In genomic region chr12:120228291-120229070, GRCh38 we compare ENCODE assay signal across 8 cellular contexts. TPM values are rescaled to one million over a fixed set of nuclear protein-coding genes. Genes with fewer than 3 reads are reported as not detected.
A peak's percentile ranks its signal among the peaks of the same experiment; 100 is the strongest.
DNase-seq lines count a peak whose midpoint lies in the region; ATAC-seq and TF ChIP-seq lines count a peak whose summit lies in the region.

No MANE protein-coding gene starts in this region.

- H2AK5ac ChIP-seq in IMR-90 (ENCODE audit: low read depth, low read length) = peak overlapping the region; percentile 89

- intact Hi-C loops in IMR-90 (cut with micrococcal nuclease) = loop anchor here (1.0 kb wide), 2 partner anchors 37 to 63 kb away; partner anchors contain the start of genes PXN and RNU4-2

- H2AFZ ChIP-seq in IMR-90 (replicated peaks; ENCODE audit: low read length, poor library complexity) (peak overlapping the region; percentile 73), OCI-LY1 (ENCODE audit: low read length) (no peak overlapping the region)

- in situ Hi-C loops in IMR-90 (cut with MboI; ENCODE audit: low sequenced_read_pairs) = loop anchor here (5.0 kb wide), 1 partner anchor 34 kb away; no protein-coding TSS in a partner anchor

- H3K79me2 ChIP-seq in OCI-LY1 (ENCODE audit: insufficient read depth, low read length) = no peaks in the 10 kb centered on the region

- H3K4me3 ChIP-seq in BLaER1 = no peak overlapping the region
- no peak overlapping the region for H3K4me3 ChIP-seq in IMR-90 (ENCODE audit: insufficient read depth, low read depth, low read length)
- H3K4me3 ChIP-seq in OCI-LY1 (ENCODE audit: low read depth, low read length, poor library complexity, severe bottlenecking) = no peak overlapping the region
- peak overlapping the region; percentile 13 for H3K4me3 ChIP-seq in epithelial cell of proximal tubule (ENCODE audit: low read depth, low read length)

- 0 out of 2 replicates have a peak, but pooled peaks cover 3% of the 10 kb centered on the region for H3F3A ChIP-seq in OCI-LY1 (ENCODE audit: insufficient read depth, low read length)

- peak overlapping the region; percentile 75 for H2BK20ac ChIP-seq in IMR-90 (ENCODE audit: low read depth, low read length)

- peaks cover 15% of the 10 kb centered on the region for H3K9me1 ChIP-seq in IMR-90 (ENCODE audit: insufficient read depth, low read length)

- peak; percentile 70 for ATAC-seq in GM19438 (IDR thresholded peaks at IDR 0.05; ENCODE audit: low read depth, unreplicated experiment)
- ATAC-seq in IMR-90 (ENCODE audit: low read depth) = peak; percentile 45

- TF ChIP-seq POLR2A in IMR-90 (IDR thresholded peaks at IDR 0.05; ENCODE audit: low read depth, low read length) = peak; percentile 46; the same call in 1 of the 2 replicates

- H4K5ac ChIP-seq in IMR-90 (ENCODE audit: low read depth, low read length) = 0 out of 2 replicates have a peak overlapping the region, but pooled peaks have one; percentile 15

- peak overlapping the region; percentile 67 to 96; a peak in 2 of 4 replicates for H4K8ac ChIP-seq in IMR-90 (ENCODE audit: low read depth in 2 of 2, low read length in 2 of 2)

- H3K27me3 ChIP-seq in BLaER1 (no peaks in the 10 kb centered on the region), IMR-90 (ENCODE audit: control insufficient read depth, insufficient read depth, low read length) (no peaks in the 10 kb centered on the region), OCI-LY1 (ENCODE audit: insufficient read depth, low read length) (no peaks in the 10 kb centered on the region)

- WGBS in IMR-90 (ENCODE audit: extremely low coverage in 2 of 2, insufficient read length in 1 of 2), 2 experiments = 31% methylated on average over 18 of the region's 23 CpGs; no CpG with 5 or more reads in 1 of the 2 experiments

- H3K79me1 ChIP-seq in IMR-90 (ENCODE audit: low read depth in 1 of 2, low read length in 2 of 2) = peaks cover 6 to 81% of the 10 kb centered on the region in 2 experiments; a peak in 3 of 4 replicates

- DNase-seq in IMR-90 (peak; percentile 79), activated T-cell treated with anti-CD3 and anti-CD28 coated beads for 48 hours (ENCODE audit: low read depth) (peak; percentile 84), epithelial cell of proximal tubule (ENCODE audit: low read depth) (no peak), mucosa of gallbladder (ENCODE audit: low spot score) (peak; percentile 91)
- DNase-seq in stimulated activated CD8-positive, alpha-beta memory T cell treated with anti-CD3 and anti-CD28 coated beads, Interleukin-4, amount 100 ng/mL, for 24 hours (ENCODE audit: low read depth) = peak; percentile 82

- H3K14ac ChIP-seq in IMR-90 (replicated peaks; ENCODE audit: low read depth, low read length) = peak overlapping the region; percentile 99

- peak overlapping the region; percentile 100 for H3K4ac ChIP-seq in IMR-90 (ENCODE audit: low read depth, low read length)

- POLR2A ChIA-PET in IMR-90 (lab: Charles Lee; ENCODE audit: unreplicated experiment) = interaction anchor here (0.5 to 2.8 kb wide), 7 partner anchors 9 to 139 kb away, joined by 3 to 35 read pairs (median 3); partner anchors contain the start of genes PXN, RNU4-1, RNU4-2 and RPLP0

- peak overlapping the region; percentile 100 for H4K91ac ChIP-seq in IMR-90 (ENCODE audit: insufficient read depth, low read depth, low read length)

- H3K27ac ChIP-seq in BLaER1 (peak overlapping the region; percentile 28; the same call in 1 of the 2 replicates), IMR-90 (ENCODE audit: insufficient read depth, low read length) (peak overlapping the region; percentile 93), OCI-LY1 (ENCODE audit: low read depth, low read length, poor library complexity, severe bottlenecking) (no peak overlapping the region)

- H2BK15ac ChIP-seq in IMR-90 (ENCODE audit: low read depth, low read length) = peak overlapping the region; percentile 99; the same call in 2 of the 3 replicates

- H3K4me2 ChIP-seq in BLaER1 (peak overlapping the region; percentile 91), IMR-90 (ENCODE audit: low read depth, low read length) (peak overlapping the region; percentile 40), OCI-LY1 (ENCODE audit: low read length) (no peak overlapping the region; the same call in 1 of the 2 replicates)

- H2BK5ac ChIP-seq in IMR-90 (ENCODE audit: low read depth, low read length, poor library complexity, severe bottlenecking) = peak overlapping the region; percentile 97

- H2BK120ac ChIP-seq in IMR-90 (ENCODE audit: low read depth, low read length) = peak overlapping the region; percentile 100

- no TSS peak for BruUV-seq in IMR-90 (replicated peaks; lab: Mats Ljungman, UMichigan)

- 0 out of 2 replicates have a peak, but pooled peaks cover 4% of the 10 kb centered on the region for H3K36me3 ChIP-seq in BLaER1
- H3K36me3 ChIP-seq in IMR-90 (ENCODE audit: control insufficient read depth, insufficient read depth, low read length) = peaks cover 10% of the 10 kb centered on the region
- H3K36me3 ChIP-seq in OCI-LY1 (ENCODE audit: insufficient read depth, low read length) = no peaks in the 10 kb centered on the region

- TF ChIP-seq CTCF in IMR-90 (conservative IDR thresholded peaks at IDR 0.05; ENCODE audit: low read depth, low read length) (peak; percentile 96), OCI-LY1 (IDR thresholded peaks at IDR 0.05; ENCODE audit: low read length) (peak; percentile 93), epithelial cell of proximal tubule (conservative IDR thresholded peaks at IDR 0.05; ENCODE audit: low read depth, low read length) (peak; percentile 94)

- peak overlapping the region; percentile 100 for H3K23ac ChIP-seq in IMR-90 (ENCODE audit: low read depth, low read length)

- peak overlapping the region; percentile 45; the same call in 1 of the 2 replicates for H3K9ac ChIP-seq in BLaER1
- peak overlapping the region; percentile 62; the same call in 1 of the 2 replicates for H3K9ac ChIP-seq in IMR-90 (ENCODE audit: low read depth, low read length)
- H3K9ac ChIP-seq in OCI-LY1 (ENCODE audit: low read length) = no peak overlapping the region; the same call in 1 of the 2 replicates

- no peak overlapping the region for H3K18ac ChIP-seq in IMR-90 (ENCODE audit: low read depth, low read length)

- H3K9me2 ChIP-seq in OCI-LY1 (ENCODE audit: low read depth, low read length) = no peaks in the 10 kb centered on the region

- no peaks in the 10 kb centered on the region for H3K9me3 ChIP-seq in BLaER1
- no peaks in the 10 kb centered on the region for H3K9me3 ChIP-seq in IMR-90 (ENCODE audit: control insufficient read depth, insufficient read depth, low read length)
- H3K9me3 ChIP-seq in OCI-LY1 (ENCODE audit: low read length) = no peaks in the 10 kb centered on the region

- H3K4me1 ChIP-seq in BLaER1 (peaks cover 90% of the 10 kb centered on the region), IMR-90 (ENCODE audit: control insufficient read depth, insufficient read depth, low read length) (peaks cover 53% of the 10 kb centered on the region), OCI-LY1 (ENCODE audit: insufficient read depth, low read length, severe bottlenecking) (peaks cover 24% of the 10 kb centered on the region)

- CTCF ChIA-PET in IMR-90 (lab: Yijun Ruan, JAX) = interaction anchor here (0.7 to 7.8 kb wide), 13 partner anchors 9 to 70 kb away, joined by 3 to 116 read pairs (median 7); partner anchors contain the start of genes PXN, RNU4-2 and RPLP0

- H3K56ac ChIP-seq in IMR-90 (ENCODE audit: extremely low read depth, insufficient read depth, low read length) = peak overlapping the region; percentile 40

- dilution Hi-C loops in IMR-90 (cut with HindIII; ENCODE audit: low sequenced_read_pairs, unreplicated experiment) = no loop called here

- TF ChIP-seq RAD21 in IMR-90 (IDR thresholded peaks at IDR 0.05; ENCODE audit: low read length) = peak; percentile 98

- peak overlapping the region; percentile 83 for H2AK9ac ChIP-seq in IMR-90 (replicated peaks; ENCODE audit: low read depth, low read length, poor library complexity)

- H4K20me1 ChIP-seq in BLaER1 (peaks cover 14% of the 10 kb centered on the region; the same call in 1 of the 2 replicates), IMR-90 (ENCODE audit: insufficient read depth, low read length) (peaks cover 42% of the 10 kb centered on the region), OCI-LY1 (ENCODE audit: insufficient read depth, low read length) (no peaks in the 10 kb centered on the region)

TF ChIP-seq in IMR-90, 13 proteins besides CTCF, POLR2A, EP300 and RAD21:
- TF ChIP-seq FOS (IDR thresholded peaks at IDR 0.05; ENCODE audit: low read depth, low read length) (no peak), MAZ (IDR thresholded peaks at IDR 0.05; ENCODE audit: borderline replicate concordance, low read depth, low read length) (peak; percentile 48; the same call in 1 of the 2 replicates), MAFK (IDR thresholded peaks at IDR 0.05; ENCODE audit: low read depth, low read length) (peak; percentile 59), RCOR1 (IDR thresholded peaks at IDR 0.05; ENCODE audit: insufficient replicate concordance, low read length) (no peak), SMC3 (IDR thresholded peaks at IDR 0.05; ENCODE audit: low read depth, low read length) (peak; percentile 99), RFX5 (IDR thresholded peaks at IDR 0.05; ENCODE audit: low read depth, low read length) (no peak), MXI1 (IDR thresholded peaks at IDR 0.05; ENCODE audit: borderline replicate concordance, low read depth, low read length) (peak; percentile 75; the same call in 1 of the 2 replicates), CEBPB (IDR thresholded peaks at IDR 0.05; ENCODE audit: low read depth, low read length) (peak; percentile 60)

RNA-seq across cellular contexts. Expression of gene RPLP0, which starts 27.6 kb away (rescaled TPM):
- 4,496 and 5,401 TPM in 2 replicates for total RNA-seq in IMR-90 (2012; rRNA removed)
- 5,590 and 6,356 TPM in 2 replicates for polyA plus RNA-seq in IMR-90 (2012; rRNA removed)
- 2,244 and 4,987 TPM in 2 replicates for polyA plus RNA-seq in IMR-90 (2012; cell fraction: cytosol; rRNA removed)
- 1,556 and 2,037 TPM in 2 replicates for polyA plus RNA-seq in IMR-90 (2012; cell fraction: nucleus; rRNA removed; ENCODE audit: low replicate concordance)
- total RNA-seq in epithelial cell of proximal tubule = 3,816 and 4,725 TPM in 2 replicates
- 1,053 TPM for total RNA-seq in mucosa of gallbladder

RNA-seq across cellular contexts. Expression of gene GCN1, which starts 34.0 kb away (rescaled TPM):
- 65.8 and 77.6 TPM in 2 replicates for total RNA-seq in IMR-90 (2012; rRNA removed)
- 57.8 and 76.1 TPM in 2 replicates for polyA plus RNA-seq in IMR-90 (2012; rRNA removed)
- polyA plus RNA-seq in IMR-90 (2012; cell fraction: cytosol; rRNA removed) = 28.3 and 50.4 TPM in 2 replicates
- 74.2 and 147 TPM in 2 replicates for polyA plus RNA-seq in IMR-90 (2012; cell fraction: nucleus; rRNA removed; ENCODE audit: low replicate concordance)
- 73.9 and 79.2 TPM in 2 replicates for total RNA-seq in epithelial cell of proximal tubule
- total RNA-seq in mucosa of gallbladder = 80.4 TPM

RNA-seq across cellular contexts. Expression of gene PXN, which starts 37.0 kb away (rescaled TPM):
- 33.9 and 46.6 TPM in 2 replicates for total RNA-seq in IMR-90 (2012; rRNA removed)
- 134 and 139 TPM in 2 replicates for polyA plus RNA-seq in IMR-90 (2012; rRNA removed)
- 104 and 123 TPM in 2 replicates for polyA plus RNA-seq in IMR-90 (2012; cell fraction: cytosol; rRNA removed)
- 210 and 333 TPM in 2 replicates for polyA plus RNA-seq in IMR-90 (2012; cell fraction: nucleus; rRNA removed; ENCODE audit: low replicate concordance)
- 84.5 and 100 TPM in 2 replicates for total RNA-seq in epithelial cell of proximal tubule
- total RNA-seq in mucosa of gallbladder = 119 TPM
